ENCODE assay signal across 2 cellular contexts in the genomic region with DNA sequence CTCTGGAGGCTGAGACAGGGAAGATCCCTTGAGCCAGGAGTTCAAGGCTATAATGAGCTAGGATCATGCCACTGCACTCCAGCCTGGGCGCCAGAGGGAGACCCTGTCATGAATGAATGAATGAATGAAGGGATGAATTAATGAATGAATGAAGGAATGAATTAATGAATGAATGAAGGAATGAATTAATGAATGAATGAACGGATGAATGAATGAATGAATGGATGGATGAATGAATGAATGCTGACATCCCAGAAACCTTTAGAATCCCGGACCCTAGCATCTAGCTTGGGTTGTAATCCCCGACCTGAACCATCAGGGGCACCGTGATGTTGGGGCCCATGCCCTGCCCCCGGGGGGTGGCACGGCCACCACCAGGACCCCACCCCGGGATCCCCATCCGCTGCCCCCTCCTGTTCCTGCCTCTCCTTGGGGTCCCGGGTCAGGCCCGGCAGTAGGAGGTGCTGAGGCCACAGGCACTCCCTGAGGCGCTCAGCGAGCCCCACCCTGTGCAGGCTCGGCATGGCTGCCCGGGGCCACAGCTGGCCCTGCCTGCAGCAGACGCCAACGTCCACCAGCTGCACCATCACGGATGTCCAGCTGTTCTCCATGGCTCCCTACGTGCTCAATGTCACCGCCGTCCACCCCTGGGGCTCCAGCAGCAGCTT.
TF ChIP-seq lines count a peak whose summit lies in the region.

No MANE protein-coding gene starts in this region.

TF ChIP-seq in HCT116, 20 proteins besides CTCF, POLR2A, EP300 and RAD21:
- TF ChIP-seq POLR2AphosphoS5 (IDR thresholded peaks at IDR 0.05; ENCODE audit: low read depth, low read length) (no peak), CBX3 (IDR thresholded peaks at IDR 0.05; ENCODE audit: low read depth) (no peak), EZH2 (IDR thresholded peaks at IDR 0.05) (no peak), ZNF274 (IDR thresholded peaks at IDR 0.05; ENCODE audit: low read depth, low read length) (no peak), TCF7L2 (IDR thresholded peaks at IDR 0.05; ENCODE audit: borderline replicate concordance, extremely low read depth, insufficient read depth, insufficient read length) (no peak), ZFX (IDR thresholded peaks at IDR 0.05) (no peak), SIN3A (IDR thresholded peaks at IDR 0.05; ENCODE audit: low read depth) (no peak), EGR1 (IDR thresholded peaks at IDR 0.05; ENCODE audit: low read depth) (no peak), SRF (IDR thresholded peaks at IDR 0.05; ENCODE audit: low read depth) (no peak), ELF1 (IDR thresholded peaks at IDR 0.05; ENCODE audit: borderline replicate concordance, low read depth) (no peak)
- TF ChIP-seq, protein P1, sequence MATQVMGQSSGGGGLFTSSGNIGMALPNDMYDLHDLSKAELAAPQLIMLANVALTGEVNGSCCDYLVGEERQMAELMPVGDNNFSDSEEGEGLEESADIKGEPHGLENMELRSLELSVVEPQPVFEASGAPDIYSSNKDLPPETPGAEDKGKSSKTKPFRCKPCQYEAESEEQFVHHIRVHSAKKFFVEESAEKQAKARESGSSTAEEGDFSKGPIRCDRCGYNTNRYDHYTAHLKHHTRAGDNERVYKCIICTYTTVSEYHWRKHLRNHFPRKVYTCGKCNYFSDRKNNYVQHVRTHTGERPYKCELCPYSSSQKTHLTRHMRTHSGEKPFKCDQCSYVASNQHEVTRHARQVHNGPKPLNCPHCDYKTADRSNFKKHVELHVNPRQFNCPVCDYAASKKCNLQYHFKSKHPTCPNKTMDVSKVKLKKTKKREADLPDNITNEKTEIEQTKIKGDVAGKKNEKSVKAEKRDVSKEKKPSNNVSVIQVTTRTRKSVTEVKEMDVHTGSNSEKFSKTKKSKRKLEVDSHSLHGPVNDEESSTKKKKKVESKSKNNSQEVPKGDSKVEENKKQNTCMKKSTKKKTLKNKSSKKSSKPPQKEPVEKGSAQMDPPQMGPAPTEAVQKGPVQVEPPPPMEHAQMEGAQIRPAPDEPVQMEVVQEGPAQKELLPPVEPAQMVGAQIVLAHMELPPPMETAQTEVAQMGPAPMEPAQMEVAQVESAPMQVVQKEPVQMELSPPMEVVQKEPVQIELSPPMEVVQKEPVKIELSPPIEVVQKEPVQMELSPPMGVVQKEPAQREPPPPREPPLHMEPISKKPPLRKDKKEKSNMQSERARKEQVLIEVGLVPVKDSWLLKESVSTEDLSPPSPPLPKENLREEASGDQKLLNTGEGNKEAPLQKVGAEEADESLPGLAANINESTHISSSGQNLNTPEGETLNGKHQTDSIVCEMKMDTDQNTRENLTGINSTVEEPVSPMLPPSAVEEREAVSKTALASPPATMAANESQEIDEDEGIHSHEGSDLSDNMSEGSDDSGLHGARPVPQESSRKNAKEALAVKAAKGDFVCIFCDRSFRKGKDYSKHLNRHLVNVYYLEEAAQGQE (IDR thresholded peaks at IDR 0.05; ENCODE audit: low read depth), result no peak
- TF ChIP-seq, protein P2, sequence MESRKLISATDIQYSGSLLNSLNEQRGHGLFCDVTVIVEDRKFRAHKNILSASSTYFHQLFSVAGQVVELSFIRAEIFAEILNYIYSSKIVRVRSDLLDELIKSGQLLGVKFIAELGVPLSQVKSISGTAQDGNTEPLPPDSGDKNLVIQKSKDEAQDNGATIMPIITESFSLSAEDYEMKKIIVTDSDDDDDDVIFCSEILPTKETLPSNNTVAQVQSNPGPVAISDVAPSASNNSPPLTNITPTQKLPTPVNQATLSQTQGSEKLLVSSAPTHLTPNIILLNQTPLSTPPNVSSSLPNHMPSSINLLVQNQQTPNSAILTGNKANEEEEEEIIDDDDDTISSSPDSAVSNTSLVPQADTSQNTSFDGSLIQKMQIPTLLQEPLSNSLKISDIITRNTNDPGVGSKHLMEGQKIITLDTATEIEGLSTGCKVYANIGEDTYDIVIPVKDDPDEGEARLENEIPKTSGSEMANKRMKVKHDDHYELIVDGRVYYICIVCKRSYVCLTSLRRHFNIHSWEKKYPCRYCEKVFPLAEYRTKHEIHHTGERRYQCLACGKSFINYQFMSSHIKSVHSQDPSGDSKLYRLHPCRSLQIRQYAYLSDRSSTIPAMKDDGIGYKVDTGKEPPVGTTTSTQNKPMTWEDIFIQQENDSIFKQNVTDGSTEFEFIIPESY (IDR thresholded peaks at IDR 0.05; ENCODE audit: extremely low read depth, insufficient replicate concordance, low read length), result no peak
- TF ChIP-seq, protein P3, sequence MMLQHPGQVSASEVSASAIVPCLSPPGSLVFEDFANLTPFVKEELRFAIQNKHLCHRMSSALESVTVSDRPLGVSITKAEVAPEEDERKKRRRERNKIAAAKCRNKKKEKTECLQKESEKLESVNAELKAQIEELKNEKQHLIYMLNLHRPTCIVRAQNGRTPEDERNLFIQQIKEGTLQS (IDR thresholded peaks at IDR 0.05), result no peak

TF ChIP-seq in GM12878, 131 proteins besides CTCF, POLR2A, EP300 and RAD21 (continues in another document):
- TF ChIP-seq, protein P4, sequence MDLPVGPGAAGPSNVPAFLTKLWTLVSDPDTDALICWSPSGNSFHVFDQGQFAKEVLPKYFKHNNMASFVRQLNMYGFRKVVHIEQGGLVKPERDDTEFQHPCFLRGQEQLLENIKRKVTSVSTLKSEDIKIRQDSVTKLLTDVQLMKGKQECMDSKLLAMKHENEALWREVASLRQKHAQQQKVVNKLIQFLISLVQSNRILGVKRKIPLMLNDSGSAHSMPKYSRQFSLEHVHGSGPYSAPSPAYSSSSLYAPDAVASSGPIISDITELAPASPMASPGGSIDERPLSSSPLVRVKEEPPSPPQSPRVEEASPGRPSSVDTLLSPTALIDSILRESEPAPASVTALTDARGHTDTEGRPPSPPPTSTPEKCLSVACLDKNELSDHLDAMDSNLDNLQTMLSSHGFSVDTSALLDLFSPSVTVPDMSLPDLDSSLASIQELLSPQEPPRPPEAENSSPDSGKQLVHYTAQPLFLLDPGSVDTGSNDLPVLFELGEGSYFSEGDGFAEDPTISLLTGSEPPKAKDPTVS (IDR thresholded peaks at IDR 0.05; ENCODE audit: low read depth, low read length), result no peak
- TF ChIP-seq CHD2 (IDR thresholded peaks at IDR 0.05; ENCODE audit: borderline replicate concordance, low read depth, low read length) (no peak), YY1 (IDR thresholded peaks at IDR 0.05; ENCODE audit: low read depth, low read length) (no peak), NBN (IDR thresholded peaks at IDR 0.05) (no peak), PML (IDR thresholded peaks at IDR 0.05; ENCODE audit: low read length) (no peak), CHD1 (IDR thresholded peaks at IDR 0.05; ENCODE audit: low read depth, low read length) (no peak), TCF12 (IDR thresholded peaks at IDR 0.05; ENCODE audit: low read depth, low read length) (peak; percentile 33; the same call in 1 of the 2 replicates), TCF7 (IDR thresholded peaks at IDR 0.05; ENCODE audit: borderline replicate concordance) (no peak), ZNF24 (IDR thresholded peaks at IDR 0.05) (peak; percentile 99), ZSCAN29 (IDR thresholded peaks at IDR 0.05) (no peak), MEF2B (IDR thresholded peaks at IDR 0.05; ENCODE audit: partially characterized antibody, poor library complexity, severe bottlenecking) (no peak), CHD4 (IDR thresholded peaks at IDR 0.05) (no peak), CREM (IDR thresholded peaks at IDR 0.05; ENCODE audit: low read depth) (no peak), ZNF217 (IDR thresholded peaks at IDR 0.05) (no peak), NR2F1 (conservative IDR thresholded peaks at IDR 0.05) (0 out of 2 replicates have a peak, but pooled peaks have one; percentile 4), KLF5 (IDR thresholded peaks at IDR 0.05; ENCODE audit: partially characterized antibody) (no peak), TBL1XR1 (IDR thresholded peaks at IDR 0.05; ENCODE audit: low read depth, low read length) (0 out of 2 replicates have a peak, but pooled peaks have one; percentile 21), IRF4 (IDR thresholded peaks at IDR 0.05; ENCODE audit: low read depth, low read length) (no peak), RELA (IDR thresholded peaks at IDR 0.05; ENCODE audit: borderline replicate concordance, partially characterized antibody) (no peak), ZNF207 (IDR thresholded peaks at IDR 0.05; ENCODE audit: borderline replicate concordance) (no peak), SPI1 (IDR thresholded peaks at IDR 0.05; ENCODE audit: borderline replicate concordance, insufficient read depth, low read depth, low read length) (no peak), SIN3A (IDR thresholded peaks at IDR 0.05; ENCODE audit: low read depth, low read length) (0 out of 2 replicates have a peak, but pooled peaks have one; percentile 40), CBX5 (IDR thresholded peaks at IDR 0.05; ENCODE audit: low read depth) (no peak), CREB1 (IDR thresholded peaks at IDR 0.05; ENCODE audit: low read depth) (no peak)
- TF ChIP-seq, protein P5, sequence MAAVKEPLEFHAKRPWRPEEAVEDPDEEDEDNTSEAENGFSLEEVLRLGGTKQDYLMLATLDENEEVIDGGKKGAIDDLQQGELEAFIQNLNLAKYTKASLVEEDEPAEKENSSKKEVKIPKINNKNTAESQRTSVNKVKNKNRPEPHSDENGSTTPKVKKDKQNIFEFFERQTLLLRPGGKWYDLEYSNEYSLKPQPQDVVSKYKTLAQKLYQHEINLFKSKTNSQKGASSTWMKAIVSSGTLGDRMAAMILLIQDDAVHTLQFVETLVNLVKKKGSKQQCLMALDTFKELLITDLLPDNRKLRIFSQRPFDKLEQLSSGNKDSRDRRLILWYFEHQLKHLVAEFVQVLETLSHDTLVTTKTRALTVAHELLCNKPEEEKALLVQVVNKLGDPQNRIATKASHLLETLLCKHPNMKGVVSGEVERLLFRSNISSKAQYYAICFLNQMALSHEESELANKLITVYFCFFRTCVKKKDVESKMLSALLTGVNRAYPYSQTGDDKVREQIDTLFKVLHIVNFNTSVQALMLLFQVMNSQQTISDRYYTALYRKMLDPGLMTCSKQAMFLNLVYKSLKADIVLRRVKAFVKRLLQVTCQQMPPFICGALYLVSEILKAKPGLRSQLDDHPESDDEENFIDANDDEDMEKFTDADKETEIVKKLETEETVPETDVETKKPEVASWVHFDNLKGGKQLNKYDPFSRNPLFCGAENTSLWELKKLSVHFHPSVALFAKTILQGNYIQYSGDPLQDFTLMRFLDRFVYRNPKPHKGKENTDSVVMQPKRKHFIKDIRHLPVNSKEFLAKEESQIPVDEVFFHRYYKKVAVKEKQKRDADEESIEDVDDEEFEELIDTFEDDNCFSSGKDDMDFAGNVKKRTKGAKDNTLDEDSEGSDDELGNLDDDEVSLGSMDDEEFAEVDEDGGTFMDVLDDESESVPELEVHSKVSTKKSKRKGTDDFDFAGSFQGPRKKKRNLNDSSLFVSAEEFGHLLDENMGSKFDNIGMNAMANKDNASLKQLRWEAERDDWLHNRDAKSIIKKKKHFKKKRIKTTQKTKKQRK (IDR thresholded peaks at IDR 0.05; ENCODE audit: low read depth, low read length), result no peak
- TF ChIP-seq, protein P6, sequence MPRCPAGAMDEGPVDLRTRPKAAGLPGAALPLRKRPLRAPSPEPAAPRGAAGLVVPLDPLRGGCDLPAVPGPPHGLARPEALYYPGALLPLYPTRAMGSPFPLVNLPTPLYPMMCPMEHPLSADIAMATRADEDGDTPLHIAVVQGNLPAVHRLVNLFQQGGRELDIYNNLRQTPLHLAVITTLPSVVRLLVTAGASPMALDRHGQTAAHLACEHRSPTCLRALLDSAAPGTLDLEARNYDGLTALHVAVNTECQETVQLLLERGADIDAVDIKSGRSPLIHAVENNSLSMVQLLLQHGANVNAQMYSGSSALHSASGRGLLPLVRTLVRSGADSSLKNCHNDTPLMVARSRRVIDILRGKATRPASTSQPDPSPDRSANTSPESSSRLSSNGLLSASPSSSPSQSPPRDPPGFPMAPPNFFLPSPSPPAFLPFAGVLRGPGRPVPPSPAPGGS (IDR thresholded peaks at IDR 0.05; ENCODE audit: borderline replicate concordance, insufficient read depth, low read depth, low read length, poor library complexity, severe bottlenecking), result no peak
- TF ChIP-seq, protein P7, sequence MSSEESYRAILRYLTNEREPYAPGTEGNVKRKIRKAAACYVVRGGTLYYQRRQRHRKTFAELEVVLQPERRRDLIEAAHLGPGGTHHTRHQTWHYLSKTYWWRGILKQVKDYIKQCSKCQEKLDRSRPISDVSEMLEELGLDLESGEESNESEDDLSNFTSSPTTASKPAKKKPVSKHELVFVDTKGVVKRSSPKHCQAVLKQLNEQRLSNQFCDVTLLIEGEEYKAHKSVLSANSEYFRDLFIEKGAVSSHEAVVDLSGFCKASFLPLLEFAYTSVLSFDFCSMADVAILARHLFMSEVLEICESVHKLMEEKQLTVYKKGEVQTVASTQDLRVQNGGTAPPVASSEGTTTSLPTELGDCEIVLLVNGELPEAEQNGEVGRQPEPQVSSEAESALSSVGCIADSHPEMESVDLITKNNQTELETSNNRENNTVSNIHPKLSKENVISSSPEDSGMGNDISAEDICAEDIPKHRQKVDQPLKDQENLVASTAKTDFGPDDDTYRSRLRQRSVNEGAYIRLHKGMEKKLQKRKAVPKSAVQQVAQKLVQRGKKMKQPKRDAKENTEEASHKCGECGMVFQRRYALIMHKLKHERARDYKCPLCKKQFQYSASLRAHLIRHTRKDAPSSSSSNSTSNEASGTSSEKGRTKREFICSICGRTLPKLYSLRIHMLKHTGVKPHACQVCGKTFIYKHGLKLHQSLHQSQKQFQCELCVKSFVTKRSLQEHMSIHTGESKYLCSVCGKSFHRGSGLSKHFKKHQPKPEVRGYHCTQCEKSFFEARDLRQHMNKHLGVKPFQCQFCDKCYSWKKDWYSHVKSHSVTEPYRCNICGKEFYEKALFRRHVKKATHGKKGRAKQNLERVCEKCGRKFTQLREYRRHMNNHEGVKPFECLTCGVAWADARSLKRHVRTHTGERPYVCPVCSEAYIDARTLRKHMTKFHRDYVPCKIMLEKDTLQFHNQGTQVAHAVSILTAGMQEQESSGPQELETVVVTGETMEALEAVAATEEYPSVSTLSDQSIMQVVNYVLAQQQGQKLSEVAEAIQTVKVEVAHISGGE (CRISPR knock-in tag; IDR thresholded peaks at IDR 0.05), result no peak
- TF ChIP-seq, protein P8, sequence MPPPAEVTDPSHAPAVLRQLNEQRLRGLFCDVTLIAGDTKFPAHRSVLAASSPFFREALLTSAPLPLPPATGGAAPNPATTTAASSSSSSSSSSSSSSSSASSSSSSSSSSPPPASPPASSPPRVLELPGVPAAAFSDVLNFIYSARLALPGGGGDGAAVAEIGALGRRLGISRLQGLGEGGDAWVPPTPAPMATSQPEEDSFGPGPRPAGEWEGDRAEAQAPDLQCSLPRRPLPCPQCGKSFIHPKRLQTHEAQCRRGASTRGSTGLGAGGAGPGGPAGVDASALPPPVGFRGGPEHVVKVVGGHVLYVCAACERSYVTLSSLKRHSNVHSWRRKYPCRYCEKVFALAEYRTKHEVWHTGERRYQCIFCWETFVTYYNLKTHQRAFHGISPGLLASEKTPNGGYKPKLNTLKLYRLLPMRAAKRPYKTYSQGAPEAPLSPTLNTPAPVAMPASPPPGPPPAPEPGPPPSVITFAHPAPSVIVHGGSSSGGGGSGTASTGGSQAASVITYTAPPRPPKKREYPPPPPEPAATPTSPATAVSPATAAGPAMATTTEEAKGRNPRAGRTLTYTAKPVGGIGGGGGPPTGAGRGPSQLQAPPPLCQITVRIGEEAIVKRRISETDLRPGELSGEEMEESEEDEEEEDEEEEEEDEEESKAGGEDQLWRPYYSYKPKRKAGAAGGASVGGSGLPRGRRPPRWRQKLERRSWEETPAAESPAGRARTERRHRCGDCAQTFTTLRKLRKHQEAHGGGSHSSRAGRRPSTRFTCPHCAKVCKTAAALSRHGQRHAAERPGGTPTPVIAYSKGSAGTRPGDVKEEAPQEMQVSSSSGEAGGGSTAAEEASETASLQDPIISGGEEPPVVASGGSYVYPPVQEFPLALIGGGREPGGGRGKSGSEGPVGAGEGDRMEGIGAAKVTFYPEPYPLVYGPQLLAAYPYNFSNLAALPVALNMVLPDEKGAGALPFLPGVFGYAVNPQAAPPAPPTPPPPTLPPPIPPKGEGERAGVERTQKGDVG (CRISPR knock-in tag; IDR thresholded peaks at IDR 0.05), result no peak
